Comparison of ENCODE assay signal across 13 cellular contexts in the genomic region with DNA sequence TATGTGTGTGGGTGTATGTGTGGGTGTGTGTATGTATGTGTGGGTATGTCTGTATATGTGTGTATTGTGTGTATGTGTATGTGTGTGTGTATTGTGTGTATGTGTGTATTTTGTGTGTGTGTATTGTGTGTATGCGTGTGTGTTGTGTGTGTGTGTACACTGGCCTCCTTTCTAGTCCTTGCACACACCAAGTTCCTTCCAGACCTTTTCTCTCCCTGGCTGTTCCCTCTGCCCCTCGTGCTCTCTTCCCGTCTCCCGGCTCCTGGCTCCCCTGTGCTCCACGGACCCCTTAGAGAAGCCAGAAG. TPM values are rescaled to one million over a fixed set of nuclear protein-coding genes. Genes with fewer than 3 reads are reported as not detected.
A peak's percentile ranks its signal among the peaks of the same experiment; 100 is the strongest.
DNase-seq lines count a peak whose midpoint lies in the region; ATAC-seq and TF ChIP-seq lines count a peak whose summit lies in the region.
"Had no signal": no experiment of that assay in that cellular context is flagged by ENCODE, and none has a peak within 500 bp of the region (broad histone marks: within the 10 kb centered on the region; RNA-seq: fewer than 3 reads in every experiment).

No MANE protein-coding gene starts in this region.

- H3K79me1 ChIP-seq in H9 (ENCODE audit: insufficient read depth, low read depth, low read length, poor library complexity, severe bottlenecking) = no peaks in the 10 kb centered on the region

- no peak overlapping the region for H2BK12ac ChIP-seq in H9 (ENCODE audit: insufficient read length, low read depth, low read length)

- H3K36me3 Mint-ChIP-seq in H9 (ENCODE audit: insufficient read depth in 1 of 3, low read depth in 3 of 3) (no peaks in the 10 kb centered on the region), WTC11 (no peaks in the 10 kb centered on the region), progenitor cell of endocrine pancreas (ENCODE audit: insufficient read depth) (no peaks in the 10 kb centered on the region)

- H3K27ac ChIP-seq in H9 (ENCODE audit: insufficient read length, low read depth, low read length) = no peak overlapping the region
- H3K27ac ChIP-seq: psoas muscle, suprapubic skin had no signal

- no peak overlapping the region for H3K9ac ChIP-seq in H9 (ENCODE audit: extremely low read depth, insufficient read length, low read length)

- TF ChIP-seq CTCF in H9 (conservative IDR thresholded peaks at IDR 0.05) (no peak), WTC11 (IDR thresholded peaks at IDR 0.05) (no peak), progenitor cell of endocrine pancreas (IDR thresholded peaks at IDR 0.05; ENCODE audit: unreplicated experiment) (no peak)

- H3K27me3 ChIP-seq in H9 (ENCODE audit: insufficient read depth, low read length) = no peaks in the 10 kb centered on the region; the same call in 1 of the 2 replicates

- H4K91ac ChIP-seq in H9 (ENCODE audit: insufficient read length, low read depth, low read length) = no peak overlapping the region

- CTCF ChIA-PET in WTC11 (lab: Charles Lee) = interaction anchor here (0.9 to 2.1 kb wide), 10 partner anchors 8 to 81 kb away, joined by 3 to 17 read pairs (median 7); a partner anchor contains a TSS

- H3K56ac ChIP-seq in H9 (ENCODE audit: insufficient read length, low read depth, low read length) = no peak overlapping the region

- H3K4me1 Mint-ChIP-seq in H9 (peaks cover 52 to 67% of the 10 kb centered on the region in 2 experiments), WTC11 (peaks cover 64% of the 10 kb centered on the region), progenitor cell of endocrine pancreas (ENCODE audit: low read depth) (peaks cover 6% of the 10 kb centered on the region)

- no peaks in the 10 kb centered on the region for H3K9me3 ChIP-seq in H9 (ENCODE audit: control insufficient read depth, low read depth, low read length)
- H3K9me3 ChIP-seq: psoas muscle, suprapubic skin had no signal

- peak overlapping the region in 1 of 3 experiments; percentile 93; a peak in 2 of 7 replicates for H3K27ac Mint-ChIP-seq in H9
- H3K27ac Mint-ChIP-seq in WTC11 = peak overlapping the region; percentile 87
- peak overlapping the region; percentile 94 for H3K27ac Mint-ChIP-seq in progenitor cell of endocrine pancreas

- no peak overlapping the region for H4K5ac ChIP-seq in H9 (ENCODE audit: insufficient read length, low read depth, low read length)

- H3K4me3 Mint-ChIP-seq in H9 (peak overlapping the region; percentile 65 to 79), WTC11 (peak overlapping the region; percentile 76), progenitor cell of endocrine pancreas (ENCODE audit: low read depth) (peak overlapping the region; percentile 73)

- H2AFZ ChIP-seq in H9 (ENCODE audit: low read length) = no peak overlapping the region

- H3K4me1 ChIP-seq in H9 (ENCODE audit: insufficient read depth, low read length) = peaks cover 4% of the 10 kb centered on the region; the same call in 1 of the 2 replicates
- H3K4me1 ChIP-seq: psoas muscle had no signal

- DNase-seq in H9 (no peak), WTC11 (ENCODE audit: low spot score) (no peak), progenitor cell of endocrine pancreas (ENCODE audit: low spot score, unreplicated experiment) (no peak), Ammon's horn (ENCODE audit: low spot score) (no peak), SIG-M5 treated with dmso at 0.1 percent for 504 hours (lab: John Stamatoyannopoulos, UW; ENCODE audit: unreplicated experiment) (no peak)
- DNase-seq: erythroblast, mammary epithelial cell, psoas muscle had no signal

- H3K27me3 Mint-ChIP-seq in H9 (ENCODE audit: low read depth) = peaks cover 55% of the 10 kb centered on the region
- peaks cover 37% of the 10 kb centered on the region for H3K27me3 Mint-ChIP-seq in WTC11 (ENCODE audit: low read depth)
- H3K27me3 Mint-ChIP-seq in progenitor cell of endocrine pancreas = peaks cover 53% of the 10 kb centered on the region

- WGBS in H9 (ENCODE audit: extremely low coverage, insufficient read length, low lambda C conversion rate) = 80% methylated on average over 1 of the region's 5 CpGs

- no peak overlapping the region for H2BK5ac ChIP-seq in H9 (ENCODE audit: insufficient read length, low read length)

- H3K4ac ChIP-seq in H9 (ENCODE audit: low read depth, low read length) = no peak overlapping the region

- peaks cover 11% of the 10 kb centered on the region for H3K23me2 ChIP-seq in H9 (ENCODE audit: insufficient read length, low read depth, low read length, poor library complexity, severe bottlenecking)

- H3K4me2 ChIP-seq in H9 (ENCODE audit: insufficient read depth, insufficient read length, low read length) = no peak overlapping the region

- H3K14ac ChIP-seq in H9 (ENCODE audit: insufficient read depth, low read length) = no peak overlapping the region

- H3K9me3 Mint-ChIP-seq in H9 (no peaks in the 10 kb centered on the region), WTC11 (no peaks in the 10 kb centered on the region), progenitor cell of endocrine pancreas (ENCODE audit: low read depth) (no peaks in the 10 kb centered on the region)
- H3K9me3 Mint-ChIP-seq: activated T-cell treated with anti-CD3 and anti-CD28 coated beads, Interleukin-2, amount 50 U/mL, for 24 hours had no signal

- no peak overlapping the region for H3T11ph ChIP-seq in H9 (ENCODE audit: low read length)

- H2BK15ac ChIP-seq in H9 (ENCODE audit: low read depth, low read length) = no peak overlapping the region

- no peaks in the 10 kb centered on the region for H3K79me2 ChIP-seq in H9 (ENCODE audit: insufficient read depth, low read length)

- peak overlapping the region; percentile 28 for H3K4me3 ChIP-seq in iPS-11a (ENCODE audit: low read depth, low read length)

- POLR2A ChIA-PET in WTC11 (lab: Charles Lee) = interaction anchor here (0.6 to 1.1 kb wide), 2 partner anchors 10 to 11 kb away, joined by 3 read pairs; a partner anchor contains a TSS

- no peak overlapping the region for H2BK120ac ChIP-seq in H9 (ENCODE audit: low read depth, low read length, poor library complexity, severe bottlenecking)

- no peak overlapping the region for H2AK5ac ChIP-seq in H9 (ENCODE audit: insufficient read length, low read length)

- ATAC-seq in WTC11 (no peak), HG03378 (IDR thresholded peaks at IDR 0.05; ENCODE audit: unreplicated experiment) (no peak)
- ATAC-seq: Right ventricle myocardium inferior had no signal

- H2BK20ac ChIP-seq in H9 (ENCODE audit: low read depth, low read length, poor library complexity, severe bottlenecking) = no peak overlapping the region

- H4K20me1 ChIP-seq in H9 (ENCODE audit: control insufficient read depth, insufficient read depth, insufficient read length) = no peaks in the 10 kb centered on the region

- no peak overlapping the region for H3K18ac ChIP-seq in H9 (ENCODE audit: insufficient read length, low read depth, low read length)

- no peak overlapping the region for H4K8ac ChIP-seq in H9 (replicated peaks; ENCODE audit: insufficient read length, low read depth, low read length)

- H3K23ac ChIP-seq in H9 (ENCODE audit: insufficient read length, low read depth, low read length) = no peak overlapping the region

TF ChIP-seq in WTC11, 78 proteins besides CTCF, POLR2A, EP300 and RAD21:
- TF ChIP-seq TP53 (CRISPR knock-in tag; IDR thresholded peaks at IDR 0.05) = no peak
- TF ChIP-seq, protein P1, sequence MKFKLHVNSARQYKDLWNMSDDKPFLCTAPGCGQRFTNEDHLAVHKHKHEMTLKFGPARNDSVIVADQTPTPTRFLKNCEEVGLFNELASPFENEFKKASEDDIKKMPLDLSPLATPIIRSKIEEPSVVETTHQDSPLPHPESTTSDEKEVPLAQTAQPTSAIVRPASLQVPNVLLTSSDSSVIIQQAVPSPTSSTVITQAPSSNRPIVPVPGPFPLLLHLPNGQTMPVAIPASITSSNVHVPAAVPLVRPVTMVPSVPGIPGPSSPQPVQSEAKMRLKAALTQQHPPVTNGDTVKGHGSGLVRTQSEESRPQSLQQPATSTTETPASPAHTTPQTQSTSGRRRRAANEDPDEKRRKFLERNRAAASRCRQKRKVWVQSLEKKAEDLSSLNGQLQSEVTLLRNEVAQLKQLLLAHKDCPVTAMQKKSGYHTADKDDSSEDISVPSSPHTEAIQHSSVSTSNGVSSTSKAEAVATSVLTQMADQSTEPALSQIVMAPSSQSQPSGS (CRISPR knock-in tag; IDR thresholded peaks at IDR 0.05; ENCODE audit: borderline replicate concordance, low read depth) = no peak
- TF ChIP-seq ZNF416 (CRISPR knock-in tag; IDR thresholded peaks at IDR 0.05) = no peak
- no peak for TF ChIP-seq ZNF671 (CRISPR knock-in tag; IDR thresholded peaks at IDR 0.05)
- TF ChIP-seq MYBL2 (CRISPR knock-in tag; IDR thresholded peaks at IDR 0.05) = no peak
- TF ChIP-seq, protein P2, sequence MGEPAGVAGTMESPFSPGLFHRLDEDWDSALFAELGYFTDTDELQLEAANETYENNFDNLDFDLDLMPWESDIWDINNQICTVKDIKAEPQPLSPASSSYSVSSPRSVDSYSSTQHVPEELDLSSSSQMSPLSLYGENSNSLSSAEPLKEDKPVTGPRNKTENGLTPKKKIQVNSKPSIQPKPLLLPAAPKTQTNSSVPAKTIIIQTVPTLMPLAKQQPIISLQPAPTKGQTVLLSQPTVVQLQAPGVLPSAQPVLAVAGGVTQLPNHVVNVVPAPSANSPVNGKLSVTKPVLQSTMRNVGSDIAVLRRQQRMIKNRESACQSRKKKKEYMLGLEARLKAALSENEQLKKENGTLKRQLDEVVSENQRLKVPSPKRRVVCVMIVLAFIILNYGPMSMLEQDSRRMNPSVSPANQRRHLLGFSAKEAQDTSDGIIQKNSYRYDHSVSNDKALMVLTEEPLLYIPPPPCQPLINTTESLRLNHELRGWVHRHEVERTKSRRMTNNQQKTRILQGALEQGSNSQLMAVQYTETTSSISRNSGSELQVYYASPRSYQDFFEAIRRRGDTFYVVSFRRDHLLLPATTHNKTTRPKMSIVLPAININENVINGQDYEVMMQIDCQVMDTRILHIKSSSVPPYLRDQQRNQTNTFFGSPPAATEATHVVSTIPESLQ (CRISPR knock-in tag; IDR thresholded peaks at IDR 0.05) = no peak
- no peak for TF ChIP-seq FOXP1 (CRISPR knock-in tag; IDR thresholded peaks at IDR 0.05; ENCODE audit: borderline replicate concordance)
- TF ChIP-seq CBFB (CRISPR knock-in tag; IDR thresholded peaks at IDR 0.05; ENCODE audit: low read depth) = no peak
- TF ChIP-seq GRHL2 (CRISPR knock-in tag; IDR thresholded peaks at IDR 0.05; ENCODE audit: insufficient replicate concordance, severe bottlenecking) = no peak

RNA-seq across cellular contexts. Expression of a gene that starts 11.4 kb away (rescaled TPM):
- total RNA-seq in H9 (2021) = 2.1 and 2.2 TPM in 2 replicates
- total RNA-seq in WTC11 (2021) = 1.7 to 2.1 TPM (median 1.9 TPM) in 3 replicates
- total RNA-seq in progenitor cell of endocrine pancreas = 5.0 and 6.2 TPM in 2 replicates
